1 cellular context compared by ENCODE assay signal in the genomic region with DNA sequence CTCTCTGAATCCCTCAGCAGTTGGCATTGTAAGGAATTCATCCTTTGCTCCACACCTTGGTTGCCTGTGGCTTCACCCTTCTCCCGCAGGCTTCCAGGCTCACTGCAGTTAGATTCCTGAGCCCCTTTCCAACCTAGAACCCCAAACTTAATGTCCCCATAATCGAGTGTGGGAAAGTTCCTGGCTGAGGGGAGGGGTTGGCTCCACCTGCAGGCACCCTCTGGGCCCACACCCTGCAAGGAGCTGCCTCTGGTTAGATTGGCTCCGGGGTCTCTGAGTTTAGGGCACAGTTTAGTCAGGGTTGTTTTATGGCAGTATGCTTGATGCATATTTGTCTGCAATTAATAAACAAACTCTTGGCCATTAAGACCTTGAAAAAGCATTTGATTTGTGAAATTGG.
TF ChIP-seq lines count a peak whose summit lies in the region.

No MANE protein-coding gene starts in this region.

TF ChIP-seq in K562, 482 proteins besides CTCF, POLR2A, EP300 and RAD21 (continued from another document):
- TF ChIP-seq, protein P1, sequence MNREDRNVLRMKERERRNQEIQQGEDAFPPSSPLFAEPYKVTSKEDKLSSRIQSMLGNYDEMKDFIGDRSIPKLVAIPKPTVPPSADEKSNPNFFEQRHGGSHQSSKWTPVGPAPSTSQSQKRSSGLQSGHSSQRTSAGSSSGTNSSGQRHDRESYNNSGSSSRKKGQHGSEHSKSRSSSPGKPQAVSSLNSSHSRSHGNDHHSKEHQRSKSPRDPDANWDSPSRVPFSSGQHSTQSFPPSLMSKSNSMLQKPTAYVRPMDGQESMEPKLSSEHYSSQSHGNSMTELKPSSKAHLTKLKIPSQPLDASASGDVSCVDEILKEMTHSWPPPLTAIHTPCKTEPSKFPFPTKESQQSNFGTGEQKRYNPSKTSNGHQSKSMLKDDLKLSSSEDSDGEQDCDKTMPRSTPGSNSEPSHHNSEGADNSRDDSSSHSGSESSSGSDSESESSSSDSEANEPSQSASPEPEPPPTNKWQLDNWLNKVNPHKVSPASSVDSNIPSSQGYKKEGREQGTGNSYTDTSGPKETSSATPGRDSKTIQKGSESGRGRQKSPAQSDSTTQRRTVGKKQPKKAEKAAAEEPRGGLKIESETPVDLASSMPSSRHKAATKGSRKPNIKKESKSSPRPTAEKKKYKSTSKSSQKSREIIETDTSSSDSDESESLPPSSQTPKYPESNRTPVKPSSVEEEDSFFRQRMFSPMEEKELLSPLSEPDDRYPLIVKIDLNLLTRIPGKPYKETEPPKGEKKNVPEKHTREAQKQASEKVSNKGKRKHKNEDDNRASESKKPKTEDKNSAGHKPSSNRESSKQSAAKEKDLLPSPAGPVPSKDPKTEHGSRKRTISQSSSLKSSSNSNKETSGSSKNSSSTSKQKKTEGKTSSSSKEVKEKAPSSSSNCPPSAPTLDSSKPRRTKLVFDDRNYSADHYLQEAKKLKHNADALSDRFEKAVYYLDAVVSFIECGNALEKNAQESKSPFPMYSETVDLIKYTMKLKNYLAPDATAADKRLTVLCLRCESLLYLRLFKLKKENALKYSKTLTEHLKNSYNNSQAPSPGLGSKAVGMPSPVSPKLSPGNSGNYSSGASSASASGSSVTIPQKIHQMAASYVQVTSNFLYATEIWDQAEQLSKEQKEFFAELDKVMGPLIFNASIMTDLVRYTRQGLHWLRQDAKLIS (CRISPR knock-in tag; IDR thresholded peaks at IDR 0.05) = no peak
- TF ChIP-seq RNF2 (IDR thresholded peaks at IDR 0.05) (no peak), TGIF2 (CRISPR knock-in tag; IDR thresholded peaks at IDR 0.05) (no peak), PHB2 (IDR thresholded peaks at IDR 0.05; ENCODE audit: low read depth) (no peak), BCOR (IDR thresholded peaks at IDR 0.05) (no peak), SRSF7 (optimal IDR thresholded peaks at IDR 0.05; ENCODE audit: low read depth, low read length) (no peak), PHF20 (IDR thresholded peaks at IDR 0.05; ENCODE audit: partially characterized antibody) (no peak), NONO (IDR thresholded peaks at IDR 0.05; ENCODE audit: low read depth in 2 of 2, low read length in 1 of 2) (no peak), NFATC3 (IDR thresholded peaks at IDR 0.05) (no peak), MYC (IDR thresholded peaks at IDR 0.05; ENCODE audit: low read depth, low read length) (no peak), MYC (CRISPR knock-in tag; IDR thresholded peaks at IDR 0.05; ENCODE audit: borderline replicate concordance, low read depth) (no peak), CBX5 (IDR thresholded peaks at IDR 0.05; ENCODE audit: borderline replicate concordance, low read depth) (no peak), ZNF3 (CRISPR knock-in tag; IDR thresholded peaks at IDR 0.05) (no peak), CREM (IDR thresholded peaks at IDR 0.05; ENCODE audit: low read depth) (no peak), ZSCAN29 (IDR thresholded peaks at IDR 0.05) (no peak), RBM22 (IDR thresholded peaks at IDR 0.05; ENCODE audit: low read depth, low read length, poor library complexity, severe bottlenecking) (no peak)
- TF ChIP-seq, protein P2, sequence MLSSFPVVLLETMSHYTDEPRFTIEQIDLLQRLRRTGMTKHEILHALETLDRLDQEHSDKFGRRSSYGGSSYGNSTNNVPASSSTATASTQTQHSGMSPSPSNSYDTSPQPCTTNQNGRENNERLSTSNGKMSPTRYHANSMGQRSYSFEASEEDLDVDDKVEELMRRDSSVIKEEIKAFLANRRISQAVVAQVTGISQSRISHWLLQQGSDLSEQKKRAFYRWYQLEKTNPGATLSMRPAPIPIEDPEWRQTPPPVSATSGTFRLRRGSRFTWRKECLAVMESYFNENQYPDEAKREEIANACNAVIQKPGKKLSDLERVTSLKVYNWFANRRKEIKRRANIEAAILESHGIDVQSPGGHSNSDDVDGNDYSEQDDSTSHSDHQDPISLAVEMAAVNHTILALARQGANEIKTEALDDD (IDR thresholded peaks at IDR 0.05) = no peak
- TF ChIP-seq, protein P3, sequence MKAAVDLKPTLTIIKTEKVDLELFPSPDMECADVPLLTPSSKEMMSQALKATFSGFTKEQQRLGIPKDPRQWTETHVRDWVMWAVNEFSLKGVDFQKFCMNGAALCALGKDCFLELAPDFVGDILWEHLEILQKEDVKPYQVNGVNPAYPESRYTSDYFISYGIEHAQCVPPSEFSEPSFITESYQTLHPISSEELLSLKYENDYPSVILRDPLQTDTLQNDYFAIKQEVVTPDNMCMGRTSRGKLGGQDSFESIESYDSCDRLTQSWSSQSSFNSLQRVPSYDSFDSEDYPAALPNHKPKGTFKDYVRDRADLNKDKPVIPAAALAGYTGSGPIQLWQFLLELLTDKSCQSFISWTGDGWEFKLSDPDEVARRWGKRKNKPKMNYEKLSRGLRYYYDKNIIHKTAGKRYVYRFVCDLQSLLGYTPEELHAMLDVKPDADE (conservative IDR thresholded peaks at IDR 0.05; ENCODE audit: control insufficient read depth, low read depth, low read length) = no peak
- TF ChIP-seq, protein P4, sequence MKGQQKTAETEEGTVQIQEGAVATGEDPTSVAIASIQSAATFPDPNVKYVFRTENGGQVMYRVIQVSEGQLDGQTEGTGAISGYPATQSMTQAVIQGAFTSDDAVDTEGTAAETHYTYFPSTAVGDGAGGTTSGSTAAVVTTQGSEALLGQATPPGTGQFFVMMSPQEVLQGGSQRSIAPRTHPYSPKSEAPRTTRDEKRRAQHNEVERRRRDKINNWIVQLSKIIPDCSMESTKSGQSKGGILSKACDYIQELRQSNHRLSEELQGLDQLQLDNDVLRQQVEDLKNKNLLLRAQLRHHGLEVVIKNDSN (CRISPR knock-in tag; IDR thresholded peaks at IDR 0.05) = no peak
- TF ChIP-seq, protein P5, sequence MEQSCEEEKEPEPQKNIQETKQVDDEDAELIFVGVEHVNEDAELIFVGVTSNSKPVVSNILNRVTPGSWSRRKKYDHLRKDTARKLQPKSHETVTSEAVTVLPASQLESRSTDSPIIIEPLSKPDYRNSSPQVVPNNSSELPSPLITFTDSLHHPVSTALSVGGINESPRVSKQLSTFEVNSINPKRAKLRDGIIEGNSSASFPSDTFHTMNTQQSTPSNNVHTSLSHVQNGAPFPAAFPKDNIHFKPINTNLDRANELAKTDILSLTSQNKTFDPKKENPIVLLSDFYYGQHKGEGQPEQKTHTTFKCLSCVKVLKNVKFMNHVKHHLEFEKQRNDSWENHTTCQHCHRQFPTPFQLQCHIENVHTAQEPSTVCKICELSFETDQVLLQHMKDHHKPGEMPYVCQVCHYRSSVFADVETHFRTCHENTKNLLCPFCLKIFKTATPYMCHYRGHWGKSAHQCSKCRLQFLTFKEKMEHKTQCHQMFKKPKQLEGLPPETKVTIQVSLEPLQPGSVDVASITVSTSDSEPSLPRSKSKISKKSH (CRISPR knock-in tag; IDR thresholded peaks at IDR 0.05) = no peak
TF ChIP-seq in K562: peak in this region for 0.
